In the genomic region with DNA sequence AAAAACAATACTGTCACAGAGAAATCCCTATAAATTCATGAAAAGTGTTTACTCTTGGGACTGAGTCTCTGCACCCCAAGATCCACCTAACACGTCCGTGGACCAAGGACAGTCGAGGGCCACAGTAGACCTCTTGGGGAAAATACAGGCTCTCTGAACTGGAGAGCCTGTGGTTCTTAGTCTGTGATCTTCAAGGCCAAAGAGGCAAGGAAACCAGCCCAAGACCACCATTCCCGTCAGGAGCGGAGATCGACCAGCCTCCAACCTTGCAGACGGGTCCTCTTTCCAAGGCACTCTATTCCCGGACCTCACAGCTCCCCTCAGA, we compare ENCODE assay signal across 1 cellular context.
TF ChIP-seq lines count a peak whose summit lies in the region.

No MANE protein-coding gene starts in this region.

TF ChIP-seq in H1, 55 proteins besides CTCF, POLR2A, EP300 and RAD21:
- TF ChIP-seq ATF2 (IDR thresholded peaks at IDR 0.05; ENCODE audit: low read length), result no peak
- peak; percentile 26 for TF ChIP-seq KDM4A (IDR thresholded peaks at IDR 0.05; ENCODE audit: low read depth, low read length, severe bottlenecking)
- no peak for TF ChIP-seq RNF2 (IDR thresholded peaks at IDR 0.05; ENCODE audit: borderline replicate concordance, low read depth, low read length, missing control alignments, poor library complexity, severe bottlenecking)
- TF ChIP-seq SIN3A (conservative IDR thresholded peaks at IDR 0.05 in 1 of 2, IDR thresholded peaks at IDR 0.05 in 1 of 2; ENCODE audit: low read depth in 1 of 2, low read length in 2 of 2), result peak in 1 of 2 experiments; percentile 19; a peak in 1 of 4 replicates
- TF ChIP-seq SUZ12 (IDR thresholded peaks at IDR 0.05; ENCODE audit: low read length), result no peak
- TF ChIP-seq HDAC6 (IDR thresholded peaks at IDR 0.05; ENCODE audit: low read depth, low read length), result no peak
- no peak for TF ChIP-seq RXRA (IDR thresholded peaks at IDR 0.05; ENCODE audit: insufficient read depth, low read depth, low read length)
- TF ChIP-seq EGR1 (IDR thresholded peaks at IDR 0.05; ENCODE audit: borderline replicate concordance, low read depth, low read length), result no peak
- no peak for TF ChIP-seq SAP30 (IDR thresholded peaks at IDR 0.05; ENCODE audit: insufficient read depth, insufficient replicate concordance, low read length)
- no peak for TF ChIP-seq GABPA (IDR thresholded peaks at IDR 0.05; ENCODE audit: borderline replicate concordance, insufficient read depth, low read length)
- peak; percentile 1 for TF ChIP-seq CTBP2 (IDR thresholded peaks at IDR 0.05; ENCODE audit: borderline replicate concordance, insufficient read depth, insufficient read length, low read length)
- TF ChIP-seq SP2 (IDR thresholded peaks at IDR 0.05; ENCODE audit: low read length), result no peak
TF ChIP-seq in H1: peak in this region for 3.
